Comparison of ENCODE assay signal across 21 cellular contexts in the genomic region with DNA sequence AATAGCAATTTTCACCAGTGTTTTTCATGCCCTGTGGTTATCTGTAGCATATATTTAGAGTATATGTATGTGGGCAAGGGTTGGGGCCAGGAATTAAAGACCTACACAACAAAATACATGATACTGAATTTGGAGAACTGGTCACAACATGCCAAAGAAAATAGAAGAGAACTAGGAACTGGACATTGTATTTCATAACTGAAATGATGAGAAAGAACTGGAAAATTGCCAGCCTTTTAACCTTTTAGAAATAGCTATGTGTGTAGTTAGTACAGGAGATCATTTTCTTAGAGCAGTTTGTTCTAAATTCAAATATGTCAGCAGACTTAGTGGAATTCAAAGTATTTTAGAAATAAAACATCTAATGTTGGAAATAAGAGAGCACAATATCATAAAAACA.
DNase-seq lines count a peak whose midpoint lies in the region; ATAC-seq and TF ChIP-seq lines count a peak whose summit lies in the region.
"Had no signal": no experiment of that assay in that cellular context is flagged by ENCODE, and none has a peak within 500 bp of the region (broad histone marks: within the 10 kb centered on the region; RNA-seq: fewer than 3 reads in every experiment).

No MANE protein-coding gene starts in this region.

- 0 out of 2 replicates have a peak, but pooled peaks cover 9% of the 10 kb centered on the region for H3K36me3 ChIP-seq in RWPE2 (ENCODE audit: low read depth)
- H3K36me3 ChIP-seq in brain microvascular endothelial cell (replicated peaks): no peaks in the 10 kb centered on the region
- no peaks in the 10 kb centered on the region for H3K36me3 ChIP-seq in effector memory CD4-positive, alpha-beta T cell (ENCODE audit: control insufficient read depth, insufficient read depth, low read length)
- H3K36me3 ChIP-seq: sigmoid colon, upper lobe of left lung had no signal

- H3K27ac ChIP-seq in RWPE2 (ENCODE audit: poor library complexity, severe bottlenecking) (peak overlapping the region; percentile 29), brain microvascular endothelial cell (no peak overlapping the region)
- no peak overlapping the region for H3K27ac ChIP-seq in effector memory CD4-positive, alpha-beta T cell (ENCODE audit: insufficient read depth, low read length, poor library complexity, severe bottlenecking)
- H3K27ac ChIP-seq: neural progenitor cell, upper lobe of left lung had no signal

- peaks cover 11% of the 10 kb centered on the region for H3K9me3 Mint-ChIP-seq in type B pancreatic cell

- H3K4me3 Mint-ChIP-seq in type B pancreatic cell: no peak overlapping the region
- H3K4me3 Mint-ChIP-seq: activated naive CD4-positive, alpha-beta T cell treated with anti-CD3 and anti-CD28 coated beads for 36 hours; B cell; memory B cell; neural progenitor cell; stimulated activated memory B cell treated with anti-CD40 and anti-IgM and Interleukin-4, amounts not matched to agents 10 μg/mL and 1 μg/mL and 100 μg/mL, for 72 hours; T-helper 1 cell treated with Interleukin-12 subunit alpha and Interleukin-12 subunit beta and Interleukin-4 antibody, amounts not matched to agents 30 μg/mL and 1 μg/mL, for 36 hours had no signal

- DNase-seq in COLO829 (ENCODE audit: low spot score): peak; percentile 3
- no peak for DNase-seq in RWPE2 (ENCODE audit: low spot score)
- peak; percentile 67 for DNase-seq in epithelial cell of esophagus (ENCODE audit: low read depth)
- DNase-seq in left lobe of liver (ENCODE audit: low spot score): no peak
- DNase-seq in brain microvascular endothelial cell: no peak
- no peak for DNase-seq in type B pancreatic cell (ENCODE audit: extremely low spot score, unreplicated experiment)
- DNase-seq in effector memory CD4-positive, alpha-beta T cell: no peak
- DNase-seq: activated CD4-positive, CD25-positive, alpha-beta regulatory T cell; activated naive CD4-positive, alpha-beta T cell treated with anti-CD3 and anti-CD28 coated beads for 36 hours; DMS 273 treated with DMSO at 0.1 percent for 48 hours; NCI-H1930; NCI-H748 treated with DMSO at 0.1 percent for 48 hours; sigmoid colon; upper lobe of left lung had no signal

- H3K27ac Mint-ChIP-seq in type B pancreatic cell: no peak overlapping the region
- H3K27ac Mint-ChIP-seq: activated naive CD4-positive, alpha-beta T cell treated with anti-CD3 and anti-CD28 coated beads for 36 hours; B cell; memory B cell; stimulated activated memory B cell treated with anti-CD40 and anti-IgM and Interleukin-4, amounts not matched to agents 10 μg/mL and 1 μg/mL and 100 μg/mL, for 72 hours; T-helper 1 cell treated with Interleukin-12 subunit alpha and Interleukin-12 subunit beta and Interleukin-4 antibody, amounts not matched to agents 30 μg/mL and 1 μg/mL, for 36 hours had no signal

- peaks cover 24% of the 10 kb centered on the region for H3K4me1 ChIP-seq in RWPE2 (ENCODE audit: insufficient read depth, poor library complexity, severe bottlenecking)
- no peaks in the 10 kb centered on the region for H3K4me1 ChIP-seq in effector memory CD4-positive, alpha-beta T cell (ENCODE audit: control insufficient read depth, insufficient read depth, low read length, poor library complexity, severe bottlenecking)

- peaks cover 13% of the 10 kb centered on the region for H3K4me1 Mint-ChIP-seq in type B pancreatic cell (ENCODE audit: unreplicated experiment)

- no peaks in the 10 kb centered on the region for H3K27me3 Mint-ChIP-seq in type B pancreatic cell
- H3K27me3 Mint-ChIP-seq: B cell; memory B cell; stimulated activated memory B cell treated with anti-CD40 and anti-IgM and Interleukin-4, amounts not matched to agents 10 μg/mL and 1 μg/mL and 100 μg/mL, for 72 hours had no signal

- peaks cover 33% of the 10 kb centered on the region for H3K36me3 Mint-ChIP-seq in type B pancreatic cell

- in situ Hi-C loops in brain microvascular endothelial cell (cut with HindIII; ENCODE audit: low pct_ligation_motif_present, low sequenced_read_pairs): no loop called here

- TF ChIP-seq CTCF in RWPE2 (IDR thresholded peaks at IDR 0.05; ENCODE audit: poor library complexity, severe bottlenecking) (no peak), epithelial cell of esophagus (IDR thresholded peaks at IDR 0.05; ENCODE audit: insufficient read depth, low read depth, low read length, missing control alignments) (no peak), brain microvascular endothelial cell (IDR thresholded peaks at IDR 0.05; ENCODE audit: low read depth, low read length, missing control alignments) (no peak), type B pancreatic cell (conservative IDR thresholded peaks at IDR 0.05) (no peak)

- ATAC-seq in RWPE2 (ENCODE audit: low read depth): peak; percentile 44
- ATAC-seq in left lobe of liver: peak; percentile 8
- ATAC-seq in GM18868 (IDR thresholded peaks at IDR 0.05; ENCODE audit: unreplicated experiment): no peak
- ATAC-seq: esophagus mucosa; stimulated activated memory B cell treated with anti-CD40 and anti-IgM and Interleukin-4, amounts not matched to agents 10 μg/mL and 1 μg/mL and 100 μg/mL, for 72 hours had no signal

- no peaks in the 10 kb centered on the region for H3K27me3 ChIP-seq in RWPE2 (ENCODE audit: insufficient read depth, poor library complexity, severe bottlenecking)
- H3K27me3 ChIP-seq in brain microvascular endothelial cell (replicated peaks): no peaks in the 10 kb centered on the region
- no peaks in the 10 kb centered on the region for H3K27me3 ChIP-seq in effector memory CD4-positive, alpha-beta T cell (replicated peaks; ENCODE audit: control insufficient read depth, insufficient read depth, low read length, poor library complexity, severe bottlenecking)
- H3K27me3 ChIP-seq: neural progenitor cell, sigmoid colon, upper lobe of left lung had no signal

- H3K9me3 ChIP-seq in RWPE2 (ENCODE audit: severe bottlenecking): peaks cover 4% of the 10 kb centered on the region
- H3K9me3 ChIP-seq in effector memory CD4-positive, alpha-beta T cell (ENCODE audit: control insufficient read depth, low read length): no peaks in the 10 kb centered on the region
- H3K9me3 ChIP-seq: sigmoid colon had no signal

- H3K4me3 ChIP-seq in RWPE2 (ENCODE audit: severe bottlenecking) (no peak overlapping the region), epithelial cell of esophagus (ENCODE audit: low read length) (no peak overlapping the region), brain microvascular endothelial cell (ENCODE audit: low read depth, low read length) (no peak overlapping the region)
- no peak overlapping the region for H3K4me3 ChIP-seq in effector memory CD4-positive, alpha-beta T cell (ENCODE audit: insufficient read depth, low read depth, low read length, poor library complexity, severe bottlenecking)
- H3K4me3 ChIP-seq: neural progenitor cell, sigmoid colon, upper lobe of left lung had no signal

Comparison
In these comparisons a context has a peak if more than half of its experiments do, and no peak if none do; other contexts are left out.
1. DNase-seq: peak in COLO829 (single experiment) and epithelial cell of esophagus (single experiment); none in RWPE2 (single experiment), left lobe of liver (single experiment), brain microvascular endothelial cell (single experiment), type B pancreatic cell (single experiment) and effector memory CD4-positive, alpha-beta T cell (0 of 3).